Comparison of ENCODE assay signal across 21 cellular contexts in genomic region chr5:96024683-96025475, GRCh38.
A peak's percentile ranks its signal among the peaks of the same experiment; 100 is the strongest.
DNase-seq lines count a peak whose midpoint lies in the region; ATAC-seq and TF ChIP-seq lines count a peak whose summit lies in the region.
"Had no signal": no experiment of that assay in that cellular context is flagged by ENCODE, and none has a peak within 500 bp of the region (broad histone marks: within the 10 kb centered on the region; RNA-seq: fewer than 3 reads in every experiment).

No MANE protein-coding gene starts in this region.

- H3K4me1 ChIP-seq in SK-N-SH (ENCODE audit: control insufficient read depth in 1 of 2, insufficient read depth in 2 of 2, low read depth in 1 of 2, low read length in 1 of 2) = peaks cover 0 to 45% of the 10 kb centered on the region in 2 experiments; a peak in 3 of 4 replicates

- H3K9me3 Mint-ChIP-seq in MCF 10A (ENCODE audit: unreplicated experiment) = no peaks in the 10 kb centered on the region
- H3K9me3 Mint-ChIP-seq in nephron progenitor cell = peaks cover 3% of the 10 kb centered on the region
- H3K9me3 Mint-ChIP-seq in activated CD4-positive, alpha-beta memory T cell treated with anti-CD3 and anti-CD28 coated beads, Interleukin-2, amount 10 ng/mL, durations not matched to agents 7 days and 5 days = no peaks in the 10 kb centered on the region
- no peaks in the 10 kb centered on the region for H3K9me3 Mint-ChIP-seq in naive thymus-derived CD8-positive, alpha-beta T cell
- H3K9me3 Mint-ChIP-seq: activated CD8-positive, alpha-beta T cell treated with anti-CD3 and anti-CD28 coated beads for 36 hours; activated naive CD8-positive, alpha-beta T cell treated with anti-CD3 and anti-CD28 coated beads, Interleukin-2, amount 10 ng/mL, durations not matched to agents 7 days and 5 days had no signal

- no peak overlapping the region for H3K4me2 ChIP-seq in SK-N-SH
- H3K4me2 ChIP-seq: BLaER1 treated with 17β-estradiol and CSF1 and Interleukin-3, amounts not matched to agents 10 nM and 100 nM had no signal

- H3K9ac ChIP-seq in SK-N-SH = peak overlapping the region; percentile 22; the same call in 1 of the 2 replicates
- H3K9ac ChIP-seq: BLaER1 treated with 17β-estradiol and CSF1 and Interleukin-3, amounts not matched to agents 10 nM and 100 nM had no signal

- H3K27ac Mint-ChIP-seq in MCF 10A (ENCODE audit: low read depth, unreplicated experiment) (peak overlapping the region; percentile 77), nephron progenitor cell (peak overlapping the region; percentile 25)
- H3K27ac Mint-ChIP-seq in activated CD4-positive, alpha-beta memory T cell treated with anti-CD3 and anti-CD28 coated beads, Interleukin-2, amount 10 ng/mL, durations not matched to agents 7 days and 5 days = no peak overlapping the region
- no peak overlapping the region for H3K27ac Mint-ChIP-seq in naive thymus-derived CD8-positive, alpha-beta T cell
- H3K27ac Mint-ChIP-seq: activated CD8-positive, alpha-beta T cell treated with anti-CD3 and anti-CD28 coated beads for 36 hours; activated naive CD8-positive, alpha-beta T cell treated with anti-CD3 and anti-CD28 coated beads, Interleukin-2, amount 10 ng/mL, durations not matched to agents 7 days and 5 days; T-helper 17 cell had no signal

- no peaks in the 10 kb centered on the region for H3K79me2 ChIP-seq in SK-N-SH (ENCODE audit: insufficient read depth)

- intact Hi-C loops in MCF 10A (cut with micrococcal nuclease) = loop anchor here (5.0 kb wide), 1 partner anchor 202 kb away; no protein-coding TSS in a partner anchor

- peak overlapping the region; percentile 40 for H2AFZ ChIP-seq in SK-N-SH (ENCODE audit: low read depth)

- no peak overlapping the region for H3K4me3 Mint-ChIP-seq in MCF 10A (ENCODE audit: unreplicated experiment)
- H3K4me3 Mint-ChIP-seq in nephron progenitor cell = no peak overlapping the region
- no peak overlapping the region for H3K4me3 Mint-ChIP-seq in activated CD4-positive, alpha-beta memory T cell treated with anti-CD3 and anti-CD28 coated beads, Interleukin-2, amount 10 ng/mL, durations not matched to agents 7 days and 5 days
- no peak overlapping the region for H3K4me3 Mint-ChIP-seq in naive thymus-derived CD8-positive, alpha-beta T cell
- H3K4me3 Mint-ChIP-seq: activated CD8-positive, alpha-beta T cell treated with anti-CD3 and anti-CD28 coated beads for 36 hours; activated naive CD8-positive, alpha-beta T cell treated with anti-CD3 and anti-CD28 coated beads, Interleukin-2, amount 10 ng/mL, durations not matched to agents 7 days and 5 days; T-helper 17 cell had no signal

- no peaks in the 10 kb centered on the region for H3K27me3 ChIP-seq in SK-N-SH (ENCODE audit: insufficient read depth)
- H3K27me3 ChIP-seq: BLaER1 treated with 17β-estradiol and CSF1 and Interleukin-3, amounts not matched to agents 10 nM and 100 nM had no signal

- H3K36me3 Mint-ChIP-seq in MCF 10A (ENCODE audit: insufficient read depth, unreplicated experiment) (no peaks in the 10 kb centered on the region), nephron progenitor cell (ENCODE audit: low read depth) (no peaks in the 10 kb centered on the region)
- no peaks in the 10 kb centered on the region for H3K36me3 Mint-ChIP-seq in activated CD4-positive, alpha-beta memory T cell treated with anti-CD3 and anti-CD28 coated beads, Interleukin-2, amount 10 ng/mL, durations not matched to agents 7 days and 5 days (ENCODE audit: low read depth)
- H3K36me3 Mint-ChIP-seq in naive thymus-derived CD8-positive, alpha-beta T cell = no peaks in the 10 kb centered on the region
- H3K36me3 Mint-ChIP-seq: activated naive CD8-positive, alpha-beta T cell treated with anti-CD3 and anti-CD28 coated beads, Interleukin-2, amount 10 ng/mL, durations not matched to agents 7 days and 5 days had no signal

- no peaks in the 10 kb centered on the region for H4K20me1 ChIP-seq in SK-N-SH (ENCODE audit: insufficient read depth)
- H4K20me1 ChIP-seq: BLaER1 treated with 17β-estradiol and CSF1 and Interleukin-3, amounts not matched to agents 10 nM and 100 nM had no signal

- 84% methylated on average over 6 of the region's 6 CpGs for WGBS in SK-N-SH (ENCODE audit: low lambda C conversion rate)

- no peak overlapping the region for H3K4me3 ChIP-seq in SK-N-SH (ENCODE audit: low read depth in 2 of 2, low read length in 1 of 2)
- H3K4me3 ChIP-seq: BLaER1 treated with 17β-estradiol and CSF1 and Interleukin-3, amounts not matched to agents 10 nM and 100 nM had no signal

- BruUV-seq in MCF 10A (replicated peaks; lab: Mats Ljungman, UMichigan) = no TSS peak

- CTCF ChIA-PET in SK-N-SH (lab: Yijun Ruan, JAX) (no interaction called here), MCF 10A (lab: Yijun Ruan, JAX) (interaction anchor here (0.6 to 1.1 kb wide), 4 partner anchors 30 to 311 kb away, joined by 3 to 4 read pairs (median 3); no protein-coding TSS in a partner anchor)
- CTCF ChIA-PET in activated CD4-positive, alpha-beta memory T cell treated with anti-CD3 and anti-CD28 coated beads, Interleukin-2, amount 10 ng/mL, durations not matched to agents 7 days and 5 days (lab: Charles Lee) = no interaction called here

- H3K27me3 Mint-ChIP-seq in MCF 10A (ENCODE audit: insufficient read depth, unreplicated experiment) = no peaks in the 10 kb centered on the region
- H3K27me3 Mint-ChIP-seq in nephron progenitor cell (ENCODE audit: low read depth, poor library complexity) = no peaks in the 10 kb centered on the region
- H3K27me3 Mint-ChIP-seq in activated CD4-positive, alpha-beta memory T cell treated with anti-CD3 and anti-CD28 coated beads, Interleukin-2, amount 10 ng/mL, durations not matched to agents 7 days and 5 days = no peaks in the 10 kb centered on the region
- no peaks in the 10 kb centered on the region for H3K27me3 Mint-ChIP-seq in naive thymus-derived CD8-positive, alpha-beta T cell
- H3K27me3 Mint-ChIP-seq: activated naive CD8-positive, alpha-beta T cell treated with anti-CD3 and anti-CD28 coated beads, Interleukin-2, amount 10 ng/mL, durations not matched to agents 7 days and 5 days had no signal

- peaks cover 44% of the 10 kb centered on the region for H3F3A ChIP-seq in SK-N-SH (replicated peaks; ENCODE audit: insufficient read depth)

- DNase-seq in SK-N-SH (no peak), MCF 10A (ENCODE audit: unreplicated experiment) (no peak), nephron progenitor cell (no peak), NOMO-1 (lab: John Stamatoyannopoulos, UW; ENCODE audit: unreplicated experiment in 2 of 2) (no peak)
- DNase-seq in activated CD4-positive, alpha-beta memory T cell treated with anti-CD3 and anti-CD28 coated beads, Interleukin-2, amount 10 ng/mL, durations not matched to agents 7 days and 5 days = no peak
- DNase-seq in naive thymus-derived CD8-positive, alpha-beta T cell = no peak
- DNase-seq: activated CD8-positive, alpha-beta T cell treated with anti-CD3 and anti-CD28 coated beads for 36 hours; activated naive CD8-positive, alpha-beta T cell treated with anti-CD3 and anti-CD28 coated beads, Interleukin-2, amount 10 ng/mL, durations not matched to agents 7 days and 5 days; activated T-cell treated with anti-CD3 and anti-CD28 coated beads, Interleukin-2, amount 50 U/mL, for 48 hours; DMS153; erythroblast; NCI-H524 treated with DMSO at 0.1 percent for 48 hours; posterior cingulate gyrus; SIG-M5; stimulated activated CD4-positive, alpha-beta T cell treated with anti-CD3 and anti-CD28 coated beads, Interleukin-4, amount 100 ng/mL, for 4 hours; T-helper 17 cell had no signal

- H3K9me3 ChIP-seq in SK-N-SH = no peaks in the 10 kb centered on the region
- H3K9me3 ChIP-seq: BLaER1 treated with 17β-estradiol and CSF1 and Interleukin-3, amounts not matched to agents 10 nM and 100 nM had no signal

- no peak for TF ChIP-seq RAD21 in SK-N-SH (IDR thresholded peaks at IDR 0.05; ENCODE audit: low read length)

- POLR2A ChIA-PET in SK-N-SH (lab: Yijun Ruan, JAX) = no interaction called here
- POLR2A ChIA-PET in MCF 10A (lab: Yijun Ruan, JAX) = interaction anchor here (0.6 to 1.1 kb wide), 5 partner anchors 11 to 93 kb away, joined by 3 to 7 read pairs (median 4); no protein-coding TSS in a partner anchor
- POLR2A ChIA-PET in activated CD4-positive, alpha-beta memory T cell treated with anti-CD3 and anti-CD28 coated beads, Interleukin-2, amount 10 ng/mL, durations not matched to agents 7 days and 5 days (lab: Charles Lee) = no interaction called here
- POLR2A ChIA-PET in naive thymus-derived CD8-positive, alpha-beta T cell (lab: Charles Lee) = no interaction called here

- H3K4me1 Mint-ChIP-seq in MCF 10A (ENCODE audit: insufficient read depth, unreplicated experiment) (peaks cover 38% of the 10 kb centered on the region), nephron progenitor cell (no peaks in the 10 kb centered on the region)
- no peaks in the 10 kb centered on the region for H3K4me1 Mint-ChIP-seq in activated CD4-positive, alpha-beta memory T cell treated with anti-CD3 and anti-CD28 coated beads, Interleukin-2, amount 10 ng/mL, durations not matched to agents 7 days and 5 days
- no peaks in the 10 kb centered on the region for H3K4me1 Mint-ChIP-seq in naive thymus-derived CD8-positive, alpha-beta T cell
- H3K4me1 Mint-ChIP-seq: activated naive CD8-positive, alpha-beta T cell treated with anti-CD3 and anti-CD28 coated beads, Interleukin-2, amount 10 ng/mL, durations not matched to agents 7 days and 5 days; T-helper 17 cell had no signal

- H3K9me2 ChIP-seq in SK-N-SH = 0 out of 2 replicates have a peak, but pooled peaks cover 6% of the 10 kb centered on the region

- TF ChIP-seq EP300 in SK-N-SH (IDR thresholded peaks at IDR 0.05; ENCODE audit: borderline replicate concordance in 1 of 2, low read depth in 1 of 2, low read length in 1 of 2) = no peak

- H3K36me3 ChIP-seq in SK-N-SH (replicated peaks in 1 of 2; ENCODE audit: control insufficient read depth in 1 of 2, insufficient read depth in 2 of 2, low read length in 1 of 2) = no peaks in the 10 kb centered on the region
- H3K36me3 ChIP-seq: BLaER1 treated with 17β-estradiol and CSF1 and Interleukin-3, amounts not matched to agents 10 nM and 100 nM had no signal

- ATAC-seq in SK-N-SH treated with all-trans-retinoic acid at 6 μM for 48 hours (no peak), GM21786 (IDR thresholded peaks at IDR 0.05; ENCODE audit: unreplicated experiment) (no peak)
- ATAC-seq in naive thymus-derived CD8-positive, alpha-beta T cell = no peak
- ATAC-seq: activated CD8-positive, alpha-beta T cell treated with anti-CD3 and anti-CD28 coated beads for 36 hours; T-helper 17 cell had no signal

- peak overlapping the region in 1 of 2 experiments; percentile 69; a peak in 3 of 4 replicates for H3K27ac ChIP-seq in SK-N-SH (ENCODE audit: low read depth in 2 of 2, low read length in 1 of 2)
- H3K27ac ChIP-seq: 22Rv1; BLaER1 treated with 17β-estradiol and CSF1 and Interleukin-3, amounts not matched to agents 10 nM and 100 nM; HL-60 had no signal

- TF ChIP-seq CTCF in SK-N-SH (IDR thresholded peaks at IDR 0.05) (no peak), MCF 10A (IDR thresholded peaks at IDR 0.05; ENCODE audit: unreplicated experiment) (no peak), nephron progenitor cell (IDR thresholded peaks at IDR 0.05) (no peak)

TF ChIP-seq in SK-N-SH, 30 proteins besides CTCF, POLR2A, EP300 and RAD21 (continues in another document):
- no peak for TF ChIP-seq ELF1 (IDR thresholded peaks at IDR 0.05)

TF ChIP-seq in SK-N-SH treated with all-trans-retinoic acid at 6 μM for 48 hours, 23 proteins besides CTCF, POLR2A, EP300 and RAD21 (continues in another document):
- TF ChIP-seq ARNTL (CRISPR knock-in tag; IDR thresholded peaks at IDR 0.05; ENCODE audit: borderline replicate concordance, low read depth) (no peak), OSR1 (CRISPR knock-in tag; IDR thresholded peaks at IDR 0.05) (no peak), ZFP30 (CRISPR knock-in tag; IDR thresholded peaks at IDR 0.05) (no peak)

Comparison
In these comparisons a context has a peak if more than half of its experiments do, and no peak if none do; other contexts are left out.
1. H3K27ac Mint-ChIP-seq: peak in MCF 10A (single experiment) and nephron progenitor cell (single experiment); none in activated CD4-positive, alpha-beta memory T cell treated with anti-CD3 and anti-CD28 coated beads, Interleukin-2, amount 10 ng/mL, durations not matched to agents 7 days and 5 days (single experiment) and naive thymus-derived CD8-positive, alpha-beta T cell (0 of 10).